8 cellular contexts compared by ENCODE assay signal in the genomic region with DNA sequence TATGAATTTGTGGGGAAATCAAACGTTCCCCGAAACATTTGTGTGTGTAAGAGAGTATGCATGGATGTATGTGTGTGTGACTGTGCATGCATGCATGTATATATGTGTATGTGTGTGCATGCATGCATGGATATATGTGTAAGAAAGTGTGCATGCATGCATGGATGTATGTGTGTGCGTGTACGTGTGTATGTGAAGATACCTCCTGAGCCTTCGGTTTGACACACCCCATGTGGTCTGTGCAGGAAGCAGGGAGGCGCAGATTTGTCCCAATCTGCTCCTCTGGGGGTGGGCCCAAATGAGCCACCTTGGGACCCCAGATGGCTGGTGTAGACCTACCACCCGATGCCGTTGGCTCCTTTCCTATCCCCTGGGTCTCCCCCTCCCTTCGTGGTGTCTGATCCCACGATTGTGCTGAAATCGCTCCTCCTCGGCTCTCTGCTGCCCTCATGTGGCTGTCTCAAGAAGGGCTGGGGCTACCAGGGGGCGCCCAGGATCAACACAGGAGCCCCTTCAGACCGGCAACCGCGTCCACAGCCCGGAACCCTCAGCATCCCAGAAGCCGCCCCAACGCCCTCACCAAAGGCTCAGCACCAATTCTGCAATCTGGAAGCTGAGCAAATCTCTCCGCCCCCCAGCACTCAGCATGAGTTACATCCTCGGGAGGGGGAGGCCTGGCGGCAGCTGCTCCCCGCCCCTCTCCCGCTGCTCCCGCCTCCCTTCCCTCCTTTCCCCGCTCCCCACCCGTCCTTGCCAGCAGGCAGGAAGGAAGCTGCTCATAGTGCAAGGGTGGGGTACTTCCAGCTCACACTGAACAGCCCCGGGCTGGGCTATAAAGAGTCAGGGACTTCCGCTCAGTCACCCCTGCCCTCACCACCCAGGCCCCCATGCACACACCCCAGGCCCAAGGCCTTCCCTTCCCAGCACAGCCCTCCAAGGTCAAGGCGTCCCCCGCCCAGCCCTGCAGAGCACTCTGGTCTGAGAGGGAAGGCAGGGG.
DNase-seq lines count a peak whose midpoint lies in the region; ATAC-seq and TF ChIP-seq lines count a peak whose summit lies in the region.

No MANE protein-coding gene starts in this region.

- DNase-seq in NCI-H2029 (lab: John Stamatoyannopoulos, UW) (peak; percentile 34), cerebellar cortex (ENCODE audit: low spot score) (peak; percentile 83), kidney glomerular epithelial cell (lab: John Stamatoyannopoulos, UW) (peak; percentile 19), NOMO-1 treated with dmso at 0.1 percent for 144 hours (lab: John Stamatoyannopoulos, UW; ENCODE audit: unreplicated experiment) (no peak)
- peak; percentile 62 to 71 for DNase-seq in stimulated activated CD4-positive, alpha-beta T cell treated with anti-CD3 and anti-CD28 coated beads, Interleukin-4, amount 100 ng/mL, for 48 hours (ENCODE audit: low read depth in 2 of 2)

- TF ChIP-seq CTCF in GM12873 (IDR thresholded peaks at IDR 0.05; ENCODE audit: insufficient read depth, low read depth, low read length, missing control alignments): peak; percentile 81

- peak; percentile 59 to 67 for ATAC-seq in activated CD4-positive, CD25-positive, alpha-beta regulatory T cell treated with anti-CD3 and anti-CD28 coated beads, Interleukin-2, amount 50 U/mL, for 24 hours
- no peak for ATAC-seq in GM21390 (IDR thresholded peaks at IDR 0.05; ENCODE audit: unreplicated experiment)
